23 cellular contexts compared by ENCODE assay signal in genomic region chr17:10447035-10447931, GRCh38. TPM values are rescaled to one million over a fixed set of nuclear protein-coding genes. Genes with fewer than 3 reads are reported as not detected.
"Had no signal": no experiment of that assay in that cellular context is flagged by ENCODE, and none has a peak within 500 bp of the region (broad histone marks: within the 10 kb centered on the region; RNA-seq: fewer than 3 reads in every experiment).

No MANE protein-coding gene starts in this region.

- H3K9me3 ChIP-seq: neutrophil, testis, upper lobe of left lung had no signal

- H3K36me3 ChIP-seq: neutrophil, upper lobe of left lung had no signal

- H3K27me3 ChIP-seq: testis, upper lobe of left lung had no signal

- H3K27ac ChIP-seq: neutrophil, testis, upper lobe of left lung, VCaP had no signal

- ATAC-seq: natural killer cell; sciatic nerve; stimulated activated memory B cell treated with anti-CD40 and anti-IgM and Interleukin-4, amounts not matched to agents 10 μg/mL and 1 μg/mL and 100 μg/mL, for 72 hours had no signal

- DNase-seq: activated CD4-positive, alpha-beta T cell treated with anti-CD3 and anti-CD28 coated beads for 1 hour; activated CD4-positive, alpha-beta T cell treated with anti-CD3 and anti-CD28 coated beads, Interleukin-2, amount 50 U/mL, for 4 hours; activated T-cell treated with anti-CD3 and anti-CD28 coated beads for 4 hours; amniotic stem cell; mesenchymal stem cell; natural killer cell; stimulated activated CD4-positive, alpha-beta T cell treated with anti-CD3 and anti-CD28 coated beads, Interleukin-4, amount 100 ng/mL, for 4 hours; T-helper 2 cell; testis; upper lobe of left lung had no signal

- H3K27ac Mint-ChIP-seq: activated naive CD8-positive, alpha-beta T cell; activated T-helper 1 cell treated with anti-CD3 and anti-CD28 coated beads, Interleukin-12 subunit alpha, Interleukin-12 subunit beta, Interleukin-2, Interleukin-4 antibody, amounts not matched to agents 30 ng/mL and 10 ng/mL and 1 ng/mL, durations not matched to agents 14 hours and 24 hours and 36 hours; natural killer cell; stimulated activated memory B cell treated with anti-CD40 and anti-IgM and Interleukin-4, amounts not matched to agents 10 μg/mL and 1 μg/mL and 100 μg/mL, for 72 hours had no signal

- H3K4me1 ChIP-seq: testis, upper lobe of left lung had no signal

- FAIRE-seq: frontal cortex, keratinocyte had no signal

- H3K4me3 Mint-ChIP-seq: activated naive CD8-positive, alpha-beta T cell; activated T-helper 1 cell treated with anti-CD3 and anti-CD28 coated beads, Interleukin-12 subunit alpha, Interleukin-12 subunit beta, Interleukin-2, Interleukin-4 antibody, amounts not matched to agents 30 ng/mL and 10 ng/mL and 1 ng/mL, durations not matched to agents 14 hours and 24 hours and 36 hours; natural killer cell; stimulated activated memory B cell treated with anti-CD40 and anti-IgM and Interleukin-4, amounts not matched to agents 10 μg/mL and 1 μg/mL and 100 μg/mL, for 72 hours had no signal

- H3K4me1 Mint-ChIP-seq: natural killer cell; stimulated activated memory B cell treated with anti-CD40 and anti-IgM and Interleukin-4, amounts not matched to agents 10 μg/mL and 1 μg/mL and 100 μg/mL, for 72 hours had no signal

- H3K9me3 Mint-ChIP-seq: activated T-helper 1 cell treated with anti-CD3 and anti-CD28 coated beads, Interleukin-12 subunit alpha, Interleukin-12 subunit beta, Interleukin-2, Interleukin-4 antibody, amounts not matched to agents 30 ng/mL and 10 ng/mL and 1 ng/mL, durations not matched to agents 14 hours and 24 hours and 36 hours; natural killer cell; stimulated activated memory B cell treated with anti-CD40 and anti-IgM and Interleukin-4, amounts not matched to agents 10 μg/mL and 1 μg/mL and 100 μg/mL, for 72 hours had no signal

- H3K4me3 ChIP-seq: testis, upper lobe of left lung had no signal

- H3K27me3 Mint-ChIP-seq: stimulated activated memory B cell treated with anti-CD40 and anti-IgM and Interleukin-4, amounts not matched to agents 10 μg/mL and 1 μg/mL and 100 μg/mL, for 72 hours had no signal

- H3K36me3 Mint-ChIP-seq: activated naive CD8-positive, alpha-beta T cell; natural killer cell; stimulated activated memory B cell treated with anti-CD40 and anti-IgM and Interleukin-4, amounts not matched to agents 10 μg/mL and 1 μg/mL and 100 μg/mL, for 72 hours had no signal

RNA-seq across cellular contexts. Expression of gene MYH4, which starts 22.1 kb away (rescaled TPM):
- total RNA-seq: activated T-helper 1 cell treated with anti-CD3 and anti-CD28 coated beads, Interleukin-12 subunit alpha, Interleukin-12 subunit beta, Interleukin-2, Interleukin-4 antibody, amounts not matched to agents 30 ng/mL and 10 ng/mL and 1 ng/mL, durations not matched to agents 14 hours and 24 hours and 36 hours; cerebellum; dermis microvascular lymphatic vessel endothelial cell; epithelial cell of proximal tubule; fibroblast of lung; natural killer cell; sciatic nerve; upper lobe of left lung had no signal
- polyA plus RNA-seq: fibroblast of lung, keratinocyte, liver had no signal

RNA-seq across cellular contexts. Expression of gene MYH8, which starts 25.5 kb away (rescaled TPM):
- total RNA-seq: activated T-helper 1 cell treated with anti-CD3 and anti-CD28 coated beads, Interleukin-12 subunit alpha, Interleukin-12 subunit beta, Interleukin-2, Interleukin-4 antibody, amounts not matched to agents 30 ng/mL and 10 ng/mL and 1 ng/mL, durations not matched to agents 14 hours and 24 hours and 36 hours; dermis microvascular lymphatic vessel endothelial cell; epithelial cell of proximal tubule; fibroblast of lung; natural killer cell; sciatic nerve; upper lobe of left lung had no signal
- polyA plus RNA-seq: fibroblast of lung, keratinocyte, liver had no signal
